Comparison of ENCODE assay signal across 2 cellular contexts in genomic region chr11:46560300-46561025, GRCh38.
TF ChIP-seq lines count a peak whose summit lies in the region.

No MANE protein-coding gene starts in this region.

TF ChIP-seq in GM23338, 12 proteins besides CTCF, POLR2A, EP300 and RAD21:
- TF ChIP-seq ZNF462 (CRISPR knock-in tag; IDR thresholded peaks at IDR 0.05) (no peak), CREB1 (CRISPR knock-in tag; IDR thresholded peaks at IDR 0.05; ENCODE audit: low read depth) (no peak), REST (IDR thresholded peaks at IDR 0.05; ENCODE audit: unreplicated experiment) (no peak), ZNF331 (CRISPR knock-in tag; IDR thresholded peaks at IDR 0.05; ENCODE audit: low read depth) (no peak), ZNF114 (CRISPR knock-in tag; IDR thresholded peaks at IDR 0.05) (no peak), POLR2AphosphoS5 (IDR thresholded peaks at IDR 0.05; ENCODE audit: low read depth) (no peak), ETS1 (IDR thresholded peaks at IDR 0.05) (no peak), EZH2phosphoT487 (IDR thresholded peaks at IDR 0.05; ENCODE audit: unreplicated experiment) (no peak)

TF ChIP-seq in endothelial cell of umbilical vein, 7 proteins besides CTCF, POLR2A, EP300 and RAD21 (continued from another document):
- no peak for TF ChIP-seq EZH2 (IDR thresholded peaks at IDR 0.05; ENCODE audit: borderline replicate concordance, low read depth, low read length, severe bottlenecking)
- TF ChIP-seq POLR2AphosphoS5 (IDR thresholded peaks at IDR 0.05; ENCODE audit: insufficient read depth, low read depth, low read length): no peak
TF ChIP-seq in endothelial cell of umbilical vein: peak in this region for 0.
